Comparison of ENCODE assay signal across 19 cellular contexts in the genomic region with DNA sequence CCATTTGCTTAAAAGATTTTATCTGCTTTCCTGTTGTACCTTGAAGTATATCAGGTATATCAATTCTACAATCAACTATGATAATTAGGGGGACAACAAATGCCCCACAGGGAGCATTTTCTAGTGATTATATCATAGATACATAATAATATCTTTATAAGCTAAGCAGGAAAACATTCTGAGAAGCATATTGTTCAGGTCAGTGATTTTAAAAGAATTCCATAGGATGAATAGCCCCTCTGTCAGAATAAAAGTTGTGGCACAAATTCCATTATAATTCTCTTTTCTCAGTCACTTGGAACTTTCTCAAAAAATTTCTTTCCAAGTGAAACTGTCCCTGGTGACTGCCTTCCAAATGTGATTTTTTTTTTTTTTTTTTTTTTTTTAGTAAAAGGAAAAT. TPM values are rescaled to one million over a fixed set of nuclear protein-coding genes. Genes with fewer than 3 reads are reported as not detected.
DNase-seq lines count a peak whose midpoint lies in the region; ATAC-seq and TF ChIP-seq lines count a peak whose summit lies in the region.
"Had no signal": no experiment of that assay in that cellular context is flagged by ENCODE, and none has a peak within 500 bp of the region (broad histone marks: within the 10 kb centered on the region; RNA-seq: fewer than 3 reads in every experiment).

No MANE protein-coding gene starts in this region.

- H3K36me3 ChIP-seq in HEK293 (ENCODE audit: control insufficient read depth in 2 of 2, insufficient read depth in 1 of 2, low read length in 2 of 2), result no peaks in the 10 kb centered on the region
- no peaks in the 10 kb centered on the region for H3K36me3 ChIP-seq in PC-3 (ENCODE audit: low read depth, low read length)
- H3K36me3 ChIP-seq in GM23338 (ENCODE audit: insufficient read depth), result no peaks in the 10 kb centered on the region
- no peaks in the 10 kb centered on the region for H3K36me3 ChIP-seq in trophoblast cell (ENCODE audit: control insufficient read depth in 1 of 2, insufficient read depth in 2 of 2, low read length in 2 of 2)
- H3K36me3 ChIP-seq: BE2C, BLaER1 had no signal

- H3K27ac ChIP-seq in HEK293 (ENCODE audit: extremely low read depth, low read depth, low read length) (no peak overlapping the region), PC-3 (ENCODE audit: low read length) (no peak overlapping the region), GM23338 (ENCODE audit: low read depth) (no peak overlapping the region), trophoblast cell (ENCODE audit: low read depth, low read length) (no peak overlapping the region)
- H3K27ac ChIP-seq: BLaER1 had no signal

- intact Hi-C loops in PC-3 (cut with micrococcal nuclease), result no loop called here

- H2AK5ac ChIP-seq in trophoblast cell (ENCODE audit: low read length), result no peak overlapping the region

- H2AFZ ChIP-seq in PC-3 (ENCODE audit: low read length) (no peak overlapping the region), GM23338 (no peak overlapping the region), trophoblast cell (ENCODE audit: insufficient read depth, low read length, poor library complexity) (no peak overlapping the region)

- H3K9ac ChIP-seq in PC-3 (ENCODE audit: low read length), result no peak overlapping the region
- no peak overlapping the region for H3K9ac ChIP-seq in trophoblast cell (ENCODE audit: low read length)
- H3K9ac ChIP-seq: BLaER1 had no signal

- no peak overlapping the region for H3K27ac Mint-ChIP-seq in GM23338
- H3K27ac Mint-ChIP-seq: CD14-positive monocyte; CD4-positive, alpha-beta memory T cell; CD4-positive, CD25-positive, alpha-beta regulatory T cell; CD8-positive, alpha-beta memory T cell had no signal

- H3K4me1 ChIP-seq in HEK293 (ENCODE audit: control insufficient read depth, insufficient read depth, low read length), result no peaks in the 10 kb centered on the region
- H3K4me1 ChIP-seq in PC-3 (ENCODE audit: insufficient read depth, low read length), result no peaks in the 10 kb centered on the region
- no peaks in the 10 kb centered on the region for H3K4me1 ChIP-seq in GM23338 (ENCODE audit: insufficient read depth)
- H3K4me1 ChIP-seq in trophoblast cell (ENCODE audit: control insufficient read depth in 1 of 2, insufficient read depth in 2 of 2, low read length in 2 of 2), result no peaks in the 10 kb centered on the region
- H3K4me1 ChIP-seq: BE2C, BLaER1, Caco-2 had no signal

- POLR2A ChIA-PET in HEK293 (lab: Yijun Ruan, JAX), result interaction anchor here (1.4 kb wide), 1 partner anchor 8 kb away, joined by 3 read pairs; no protein-coding TSS in a partner anchor
- POLR2A ChIA-PET in PC-3 (lab: Charles Lee; ENCODE audit: unreplicated experiment), result no interaction called here

- no peaks in the 10 kb centered on the region for H3K27me3 ChIP-seq in PC-3 (ENCODE audit: low read length)
- H3K27me3 ChIP-seq in GM23338 (ENCODE audit: insufficient read depth), result no peaks in the 10 kb centered on the region
- no peaks in the 10 kb centered on the region for H3K27me3 ChIP-seq in trophoblast cell (ENCODE audit: insufficient read depth, low read length)
- H3K27me3 ChIP-seq: BE2C, BLaER1 had no signal

- H3K9me3 ChIP-seq in HEK293 (ENCODE audit: control insufficient read depth, insufficient read depth, low read depth, low read length) (no peaks in the 10 kb centered on the region), PC-3 (ENCODE audit: low read length) (no peaks in the 10 kb centered on the region), trophoblast cell (ENCODE audit: insufficient read depth, low read depth, low read length) (no peaks in the 10 kb centered on the region)
- H3K9me3 ChIP-seq: BE2C, BLaER1, Caco-2 had no signal

- H3K4me3 ChIP-seq in HEK293 (ENCODE audit: low read depth, low read length), result no peak overlapping the region
- no peak overlapping the region for H3K4me3 ChIP-seq in PC-3 (ENCODE audit: low read length)
- H3K4me3 ChIP-seq in GM23338, result no peak overlapping the region
- H3K4me3 ChIP-seq in trophoblast cell (ENCODE audit: low read depth, low read length), result no peak overlapping the region
- H3K4me3 ChIP-seq: BLaER1 had no signal

- H3K9me3 Mint-ChIP-seq in GM23338, result no peaks in the 10 kb centered on the region; the same call in 2 of the 3 replicates

- H4K91ac ChIP-seq in trophoblast cell (ENCODE audit: low read depth, low read length), result no peak overlapping the region

- TF ChIP-seq CTCF in HEK293 (tag by site-specific recombination; IDR thresholded peaks at IDR 0.05), result no peak
- no peak for TF ChIP-seq CTCF in PC-3 (conservative IDR thresholded peaks at IDR 0.05; ENCODE audit: low read depth, low read length)
- no peak for TF ChIP-seq CTCF in GM23338 (conservative IDR thresholded peaks at IDR 0.05; ENCODE audit: low read depth in 2 of 2)

- peaks cover 9% of the 10 kb centered on the region for H3K4me1 Mint-ChIP-seq in GM23338
- H3K4me1 Mint-ChIP-seq: CD14-positive monocyte; CD4-positive, alpha-beta memory T cell; CD4-positive, CD25-positive, alpha-beta regulatory T cell; CD8-positive, alpha-beta memory T cell had no signal

- no peak overlapping the region for H2BK5ac ChIP-seq in trophoblast cell (ENCODE audit: low read depth, low read length, poor library complexity)

- H3K23ac ChIP-seq in trophoblast cell (ENCODE audit: low read length), result no peak overlapping the region

- no peaks in the 10 kb centered on the region for H3K79me2 ChIP-seq in PC-3 (ENCODE audit: low read length)
- no peaks in the 10 kb centered on the region for H3K79me2 ChIP-seq in GM23338 (replicated peaks; ENCODE audit: insufficient read depth)
- H3K79me2 ChIP-seq in trophoblast cell (ENCODE audit: control insufficient read depth, insufficient read depth, low read length, poor library complexity), result no peaks in the 10 kb centered on the region

- H3K79me1 ChIP-seq in trophoblast cell (ENCODE audit: low read length), result no peaks in the 10 kb centered on the region

- H3K4me3 Mint-ChIP-seq in GM23338, result no peak overlapping the region
- H3K4me3 Mint-ChIP-seq: CD14-positive monocyte; CD4-positive, alpha-beta memory T cell; CD4-positive, CD25-positive, alpha-beta regulatory T cell; CD8-positive, alpha-beta memory T cell had no signal

- H3K27me3 Mint-ChIP-seq in GM23338 (ENCODE audit: insufficient read depth, low read depth, poor library complexity), result peaks cover 6% of the 10 kb centered on the region
- H3K27me3 Mint-ChIP-seq: CD4-positive, CD25-positive, alpha-beta regulatory T cell had no signal

- BruUV-seq in PC-3 (replicated peaks; lab: Mats Ljungman, UMichigan), result no TSS peak

- H3K4me2 ChIP-seq in PC-3 (ENCODE audit: low read length) (no peak overlapping the region), GM23338 (no peak overlapping the region), trophoblast cell (ENCODE audit: low read length) (no peak overlapping the region)
- H3K4me2 ChIP-seq: BLaER1 had no signal

- H3K4ac ChIP-seq in trophoblast cell (ENCODE audit: low read depth, low read length), result no peak overlapping the region

- DNase-seq in PC-3 (peak; percentile 18), foreskin melanocyte (peak; percentile 44), GM23338 (ENCODE audit: low spot score) (no peak), trophoblast cell (no peak)
- DNase-seq: 8988T; ACHN; BE2C; C1 segment of cervical spinal cord; Caco-2; Calu3; CD4-positive, alpha-beta memory T cell; CD4-positive, CD25-positive, alpha-beta regulatory T cell; CD8-positive, alpha-beta memory T cell; DMS79 treated with DMSO at 0.1 percent for 48 hours; GF-D8 had no signal

- H3K18ac ChIP-seq in trophoblast cell (ENCODE audit: low read length), result no peak overlapping the region

- H3K14ac ChIP-seq in trophoblast cell (ENCODE audit: low read length), result no peak overlapping the region

- no peak overlapping the region for H2BK120ac ChIP-seq in trophoblast cell (ENCODE audit: insufficient read depth, low read length, poor library complexity)

- no peak; the same call in 1 of the 2 replicates for ATAC-seq in PC-3
- no peak for ATAC-seq in HG03354 (IDR thresholded peaks at IDR 0.05; ENCODE audit: poor library complexity, severe bottlenecking, unreplicated experiment)
- no peak for ATAC-seq in GM23338

- no peak overlapping the region for H4K8ac ChIP-seq in trophoblast cell (ENCODE audit: low read depth, low read length)

- H3K9me2 ChIP-seq in PC-3 (replicated peaks; ENCODE audit: low read length) (no peaks in the 10 kb centered on the region), GM23338 (ENCODE audit: insufficient read depth) (no peaks in the 10 kb centered on the region)

- H4K12ac ChIP-seq in trophoblast cell (ENCODE audit: low read depth, low read length), result no peak overlapping the region

- CTCF ChIA-PET in HEK293 (lab: Yijun Ruan, JAX), result interaction anchor here (1.7 kb wide), 1 partner anchor 9 kb away, joined by 8 read pairs; no protein-coding TSS in a partner anchor
- CTCF ChIA-PET in PC-3 (lab: Charles Lee), result no interaction called here

- H4K20me1 ChIP-seq in PC-3 (ENCODE audit: low read length) (no peaks in the 10 kb centered on the region), GM23338 (replicated peaks; ENCODE audit: insufficient read depth) (no peaks in the 10 kb centered on the region)
- H4K20me1 ChIP-seq: BLaER1 had no signal

- no peak overlapping the region for H2BK12ac ChIP-seq in trophoblast cell (ENCODE audit: low read length)

- H3K36me3 Mint-ChIP-seq in GM23338 (ENCODE audit: low read depth), result no peaks in the 10 kb centered on the region; the same call in 2 of the 3 replicates
- H3K36me3 Mint-ChIP-seq: CD14-positive monocyte; CD4-positive, alpha-beta memory T cell; CD4-positive, CD25-positive, alpha-beta regulatory T cell; CD8-positive, alpha-beta memory T cell had no signal

- no peaks in the 10 kb centered on the region for H3F3A ChIP-seq in PC-3 (ENCODE audit: low read length, unreplicated experiment)
- H3F3A ChIP-seq in GM23338 (replicated peaks; ENCODE audit: low read depth), result no peaks in the 10 kb centered on the region

TF ChIP-seq in GM23338, 12 proteins besides CTCF, POLR2A, EP300 and RAD21:
- TF ChIP-seq EZH2 (IDR thresholded peaks at IDR 0.05; ENCODE audit: low read depth, unreplicated experiment), result no peak

RNA-seq across cellular contexts. Expression of gene HMGA2, which starts 32.9 kb away (rescaled TPM):
- 159 and 171 TPM in 2 replicates for total RNA-seq in PC-3 (2014; rRNA removed)
- 86.0 and 94.8 TPM in 2 replicates for total RNA-seq in GM23338 (2014; rRNA removed; shearing (Covaris generic))
- 43.9 and 50.4 TPM in 2 replicates for polyA plus RNA-seq in GM23338 (2016; fragmentation: Nextera tagmentation; extraction: Ambion mirVana)
- polyA plus RNA-seq in trophoblast cell (2013), result 268 and 276 TPM in 2 replicates
- total RNA-seq: CD4-positive, alpha-beta memory T cell; CD8-positive, alpha-beta memory T cell had no signal
- polyA plus RNA-seq: CD14-positive monocyte; CD4-positive, alpha-beta memory T cell; CD4-positive, CD25-positive, alpha-beta regulatory T cell; CD8-positive, alpha-beta memory T cell had no signal

Comparison
In these comparisons a context has a peak if more than half of its experiments do, and no peak if none do; other contexts are left out.
1. DNase-seq: peak in PC-3 (single experiment) and foreskin melanocyte (single experiment); none in GM23338 (single experiment) and trophoblast cell (0 of 2).